In the genomic region with DNA sequence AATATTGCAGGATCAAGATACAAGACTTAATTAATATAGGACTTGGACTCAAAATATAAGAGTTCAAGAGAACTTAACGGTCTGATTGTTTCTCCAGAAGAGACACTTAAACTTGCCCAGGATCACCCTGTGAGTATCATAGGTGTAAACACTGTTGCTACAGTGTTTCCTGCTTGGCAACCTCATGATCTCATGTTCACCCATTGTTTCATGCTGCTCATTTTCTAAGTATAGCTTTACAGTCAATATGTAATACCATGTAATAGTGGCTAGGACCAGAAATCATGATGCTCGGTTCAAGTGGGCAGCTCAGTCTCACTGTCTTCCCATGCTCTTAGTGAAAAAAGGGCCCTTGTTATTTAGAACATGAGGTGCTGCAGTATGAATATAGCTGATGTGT, we compare ENCODE assay signal across 17 cellular contexts.
"Had no signal": no experiment of that assay in that cellular context is flagged by ENCODE, and none has a peak within 500 bp of the region (broad histone marks: within the 10 kb centered on the region; RNA-seq: fewer than 3 reads in every experiment).

No MANE protein-coding gene starts in this region.

- H3K27me3 ChIP-seq: neural progenitor cell, sigmoid colon, spleen, suprapubic skin had no signal

- H3K9ac ChIP-seq: neural progenitor cell had no signal

- H2AFZ ChIP-seq: neural progenitor cell had no signal

- H3K4me2 ChIP-seq: neural progenitor cell had no signal

- DNase-seq: activated B cell treated with CpG ODN at 0.5 μM for 24 hours; activated CD4-positive, alpha-beta T cell treated with anti-CD3 and anti-CD28 coated beads, Interleukin-2, amount 10 ng/mL, durations not matched to agents 24 days and 14 days; activated CD8-positive, alpha-beta memory T cell treated with anti-CD3 and anti-CD28 coated beads, Interleukin-2, amount 50 U/mL, for 4 hours; activated CD8-positive, alpha-beta T cell treated with anti-CD3 and anti-CD28 coated beads, Interleukin-2, amount 10 ng/mL, durations not matched to agents 7 days and 5 days; activated gamma-delta T cell treated with Interleukin-2 at 50 U/mL for 16 hours; activated T-cell treated with anti-CD3 and anti-CD28 coated beads, Interleukin-2, amount 50 U/mL, for 72 hours; amniotic stem cell; effector memory CD4-positive, alpha-beta T cell; kidney glomerular epithelial cell; lower lobe of right lung; naive B cell; sigmoid colon; spleen; trophoblast cell had no signal

- H3K36me3 ChIP-seq: lower lobe of right lung, neural progenitor cell, sigmoid colon, spleen, suprapubic skin had no signal

- H3K9me3 ChIP-seq: lower lobe of right lung, sigmoid colon, spleen, suprapubic skin had no signal

- H3K4me3 ChIP-seq: coronary artery, lower lobe of right lung, neural progenitor cell, sigmoid colon, spleen, suprapubic skin had no signal

- ATAC-seq: activated CD8-positive, alpha-beta T cell treated with anti-CD3 and anti-CD28 coated beads, Interleukin-2, amount 10 ng/mL, durations not matched to agents 7 days and 5 days; activated T-cell treated with anti-CD3 and anti-CD28 coated beads, Interleukin-2, amount 50 U/mL, for 72 hours; lower lobe of right lung had no signal

- H3K27ac ChIP-seq: coronary artery, lower lobe of right lung, neural progenitor cell, sigmoid colon, spleen, suprapubic skin had no signal

- H3K4me1 ChIP-seq: lower lobe of right lung, neural progenitor cell, spleen had no signal
